20 cellular contexts compared by ENCODE assay signal in the genomic region with DNA sequence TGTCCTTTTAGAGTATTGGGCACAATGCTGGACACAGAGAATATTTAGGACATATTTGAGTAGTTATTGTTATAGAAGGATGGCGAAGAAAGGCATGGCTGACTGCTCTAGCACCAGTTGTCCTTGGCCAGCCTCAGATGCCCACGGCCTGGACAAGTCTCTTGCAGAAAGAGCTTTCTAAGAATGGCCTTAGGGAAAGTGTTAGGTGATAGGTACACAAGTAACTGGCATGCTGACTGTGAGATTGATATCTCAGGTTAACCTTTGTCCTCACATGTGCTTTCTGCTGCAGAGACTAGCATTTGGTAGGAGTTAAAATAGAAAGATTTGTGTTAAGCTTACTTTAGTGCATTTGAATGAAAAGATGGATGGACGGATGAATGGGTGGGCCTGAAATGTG. TPM values are rescaled to one million over a fixed set of nuclear protein-coding genes. Genes with fewer than 3 reads are reported as not detected.
A peak's percentile ranks its signal among the peaks of the same experiment; 100 is the strongest.
DNase-seq lines count a peak whose midpoint lies in the region; ATAC-seq, FAIRE-seq and TF ChIP-seq lines count a peak whose summit lies in the region.
"Had no signal": no experiment of that assay in that cellular context is flagged by ENCODE, and none has a peak within 500 bp of the region (broad histone marks: within the 10 kb centered on the region; RNA-seq: fewer than 3 reads in every experiment).

No MANE protein-coding gene starts in this region.

- TF ChIP-seq CTCF in testis (IDR thresholded peaks at IDR 0.05) = no peak

- H3K27ac Mint-ChIP-seq in activated CD8-positive, alpha-beta memory T cell treated with anti-CD3 and anti-CD28 coated beads, Interleukin-2, amount 10 ng/mL, durations not matched to agents 7 days and 5 days = peak overlapping the region; percentile 73
- H3K27ac Mint-ChIP-seq in activated CD4-positive, alpha-beta memory T cell treated with anti-CD3 and anti-CD28 coated beads, Interleukin-2, amount 10 ng/mL, durations not matched to agents 7 days and 5 days = peak overlapping the region; percentile 68
- H3K27ac Mint-ChIP-seq: H9; stimulated activated naive B cell treated with anti-CD40 and anti-IgM and Interleukin-4, amounts not matched to agents 10 μg/mL and 1 μg/mL and 100 μg/mL, for 72 hours; WTC11 had no signal

- H3K27me3 ChIP-seq in testis (no peaks in the 10 kb centered on the region), aorta (ENCODE audit: control insufficient read depth in 1 of 2, insufficient read depth in 2 of 2, low read length in 1 of 2) (no peaks in the 10 kb centered on the region)
- H3K27me3 ChIP-seq: body of pancreas, colonic mucosa had no signal

- intact Hi-C loops in testis (cut with DNase I; ENCODE audit: low total_unique reads) (no loop called here), aorta (cut with DNase I) (no loop called here)

- H3K27ac ChIP-seq in testis (peak overlapping the region; percentile 1 to 52), aorta (ENCODE audit: low read depth in 1 of 2, low read length in 2 of 2) (no peak overlapping the region)
- H3K27ac ChIP-seq: colonic mucosa, PC-9 had no signal

- POLR2A ChIA-PET in activated CD4-positive, alpha-beta memory T cell treated with anti-CD3 and anti-CD28 coated beads, Interleukin-2, amount 10 ng/mL, durations not matched to agents 7 days and 5 days (lab: Charles Lee) = interaction anchor here (0.9 to 2.8 kb wide), 7 partner anchors 9 to 300 kb away, joined by 3 to 57 read pairs (median 4); partner anchors contain the start of gene SFT2D2

- ATAC-seq in activated CD8-positive, alpha-beta memory T cell treated with anti-CD3 and anti-CD28 coated beads, Interleukin-2, amount 10 ng/mL, durations not matched to agents 7 days and 5 days = no peak
- ATAC-seq in left lobe of liver (peak; percentile 90), aorta (ENCODE audit: low FRiP score) (no peak), GM18511 (IDR thresholded peaks at IDR 0.05; ENCODE audit: unreplicated experiment) (no peak)

- H3K4me3 ChIP-seq in testis = no peak overlapping the region
- H3K4me3 ChIP-seq in aorta (ENCODE audit: low read length in 2 of 2) = no peak overlapping the region
- H3K4me3 ChIP-seq: body of pancreas, colonic mucosa, lung, PC-9 had no signal

- peaks cover 79% of the 10 kb centered on the region for H3K36me3 Mint-ChIP-seq in activated CD8-positive, alpha-beta memory T cell treated with anti-CD3 and anti-CD28 coated beads, Interleukin-2, amount 10 ng/mL, durations not matched to agents 7 days and 5 days
- H3K36me3 Mint-ChIP-seq in activated CD4-positive, alpha-beta memory T cell treated with anti-CD3 and anti-CD28 coated beads, Interleukin-2, amount 10 ng/mL, durations not matched to agents 7 days and 5 days (ENCODE audit: low read depth) = peaks cover 91% of the 10 kb centered on the region

- no peaks in the 10 kb centered on the region for H3K36me3 ChIP-seq in testis (ENCODE audit: low read depth, missing control alignments)
- peaks cover 3 to 22% of the 10 kb centered on the region in 2 donors for H3K36me3 ChIP-seq in aorta (ENCODE audit: control insufficient read depth in 1 of 2, insufficient read depth in 2 of 2, low read length in 1 of 2)

- CTCF ChIA-PET in activated CD8-positive, alpha-beta memory T cell treated with anti-CD3 and anti-CD28 coated beads, Interleukin-2, amount 10 ng/mL, durations not matched to agents 7 days and 5 days (lab: Charles Lee) = interaction anchor here (0.8 to 4.5 kb wide), 28 partner anchors 8 to 1113 kb away, joined by 3 to 65 read pairs (median 5); partner anchors contain the start of gene SFT2D2
- CTCF ChIA-PET in activated CD4-positive, alpha-beta memory T cell treated with anti-CD3 and anti-CD28 coated beads, Interleukin-2, amount 10 ng/mL, durations not matched to agents 7 days and 5 days (lab: Charles Lee) = interaction anchor here (0.5 to 6.8 kb wide), 36 partner anchors 8 to 1562 kb away, joined by 3 to 82 read pairs (median 5); partner anchors contain the start of genes SFT2D2 and TIPRL

- peaks cover 50% of the 10 kb centered on the region for H3K4me1 Mint-ChIP-seq in activated CD8-positive, alpha-beta memory T cell treated with anti-CD3 and anti-CD28 coated beads, Interleukin-2, amount 10 ng/mL, durations not matched to agents 7 days and 5 days
- peaks cover 62% of the 10 kb centered on the region for H3K4me1 Mint-ChIP-seq in activated CD4-positive, alpha-beta memory T cell treated with anti-CD3 and anti-CD28 coated beads, Interleukin-2, amount 10 ng/mL, durations not matched to agents 7 days and 5 days
- H3K4me1 Mint-ChIP-seq: H9, WTC11 had no signal

- no peaks in the 10 kb centered on the region for H3K27me3 Mint-ChIP-seq in activated CD8-positive, alpha-beta memory T cell treated with anti-CD3 and anti-CD28 coated beads, Interleukin-2, amount 10 ng/mL, durations not matched to agents 7 days and 5 days
- H3K27me3 Mint-ChIP-seq in activated CD4-positive, alpha-beta memory T cell treated with anti-CD3 and anti-CD28 coated beads, Interleukin-2, amount 10 ng/mL, durations not matched to agents 7 days and 5 days = no peaks in the 10 kb centered on the region
- H3K27me3 Mint-ChIP-seq: CD4-positive, alpha-beta memory T cell; stimulated activated naive B cell treated with anti-CD40 and anti-IgM and Interleukin-4, amounts not matched to agents 10 μg/mL and 1 μg/mL and 100 μg/mL, for 72 hours had no signal

- WGBS in testis, 2 donors = 79 to 80% methylated on average over 3 of the region's 3 CpGs
- WGBS in aorta, 2 donors = 30 to 33% methylated on average over 3 of the region's 3 CpGs

- no peak for FAIRE-seq in HTR-8/SVneo (lab: Jason Lieb, UNC)
- FAIRE-seq: endometrium had no signal

- no peak for DNase-seq in activated CD8-positive, alpha-beta memory T cell treated with anti-CD3 and anti-CD28 coated beads, Interleukin-2, amount 10 ng/mL, durations not matched to agents 7 days and 5 days
- DNase-seq in activated CD8-positive, alpha-beta memory T cell treated with anti-CD3 and anti-CD28 coated beads, Interleukin-2, amount 50 U/mL, for 48 hours = no peak
- no peak for DNase-seq in activated CD4-positive, alpha-beta memory T cell treated with anti-CD3 and anti-CD28 coated beads, Interleukin-2, amount 10 ng/mL, durations not matched to agents 7 days and 5 days
- DNase-seq in left lobe of liver (ENCODE audit: low spot score) = peak; percentile 57
- no peak for DNase-seq in testis
- DNase-seq in HTR-8/SVneo (ENCODE audit: insufficient read length, low spot score) = no peak
- no peak for DNase-seq in aorta
- DNase-seq: activated naive CD4-positive, alpha-beta T cell; colonic mucosa; DMS79 treated with DMSO at 0.1 percent for 48 hours; right cardiac atrium had no signal

- no peak overlapping the region for H3K4me3 Mint-ChIP-seq in activated CD8-positive, alpha-beta memory T cell treated with anti-CD3 and anti-CD28 coated beads, Interleukin-2, amount 10 ng/mL, durations not matched to agents 7 days and 5 days
- no peak overlapping the region for H3K4me3 Mint-ChIP-seq in activated CD4-positive, alpha-beta memory T cell treated with anti-CD3 and anti-CD28 coated beads, Interleukin-2, amount 10 ng/mL, durations not matched to agents 7 days and 5 days
- H3K4me3 Mint-ChIP-seq: CD4-positive, alpha-beta memory T cell; H9; stimulated activated naive B cell treated with anti-CD40 and anti-IgM and Interleukin-4, amounts not matched to agents 10 μg/mL and 1 μg/mL and 100 μg/mL, for 72 hours; WTC11 had no signal

- no peaks in the 10 kb centered on the region for H3K9me3 ChIP-seq in testis
- H3K9me3 ChIP-seq in aorta (ENCODE audit: control insufficient read depth, low read length) = no peaks in the 10 kb centered on the region
- H3K9me3 ChIP-seq: body of pancreas, colonic mucosa had no signal

- H3K4me1 ChIP-seq in testis (peaks cover 16% of the 10 kb centered on the region), aorta (ENCODE audit: control insufficient read depth in 1 of 2, insufficient read depth in 2 of 2, low read length in 2 of 2) (peaks cover 4% of the 10 kb centered on the region in 2 donors)
- H3K4me1 ChIP-seq: colonic mucosa had no signal

- TF ChIP-seq POLR2A in testis (IDR thresholded peaks at IDR 0.05) = no peak

- no peaks in the 10 kb centered on the region for H3K9me3 Mint-ChIP-seq in activated CD8-positive, alpha-beta memory T cell treated with anti-CD3 and anti-CD28 coated beads, Interleukin-2, amount 10 ng/mL, durations not matched to agents 7 days and 5 days (ENCODE audit: low read depth)
- H3K9me3 Mint-ChIP-seq in activated CD4-positive, alpha-beta memory T cell treated with anti-CD3 and anti-CD28 coated beads, Interleukin-2, amount 10 ng/mL, durations not matched to agents 7 days and 5 days = no peaks in the 10 kb centered on the region
- H3K9me3 Mint-ChIP-seq: CD4-positive, alpha-beta memory T cell; H9; stimulated activated naive B cell treated with anti-CD40 and anti-IgM and Interleukin-4, amounts not matched to agents 10 μg/mL and 1 μg/mL and 100 μg/mL, for 72 hours; WTC11 had no signal

RNA-seq across cellular contexts. Expression of gene SFT2D2, which starts 10.1 kb away (rescaled TPM):
- total RNA-seq in activated CD8-positive, alpha-beta memory T cell treated with anti-CD3 and anti-CD28 coated beads, Interleukin-2, amount 10 ng/mL, durations not matched to agents 7 days and 5 days = 10 to 100 TPM; 63.2 to 65.9 TPM
- total RNA-seq in activated CD4-positive, alpha-beta memory T cell treated with anti-CD3 and anti-CD28 coated beads, Interleukin-2, amount 10 ng/mL, durations not matched to agents 7 days and 5 days = 10 to 100 TPM; 65.6 to 72.1 TPM
- total RNA-seq in left lobe of liver (32.0 TPM), testis (10 to 100 TPM; 59.4 to 62.2 TPM), aorta (100 to 1,000 TPM in 1 of 2 donors, 10 to 100 TPM in 1; 94.6 to 107 TPM)
- polyA plus RNA-seq in testis (ENCODE audit: insufficient read depth, low read depth, low replicate concordance) (34.5 TPM), aorta (10 to 100 TPM in 1 of 2 donors, 1 to 10 TPM in 1; 5.3 to 11.4 TPM)

RNA-seq across cellular contexts. Expression of gene TBX19, which starts 44.7 kb away (rescaled TPM):
- 1 to 10 TPM; 2.0 to 3.6 TPM for total RNA-seq in activated CD8-positive, alpha-beta memory T cell treated with anti-CD3 and anti-CD28 coated beads, Interleukin-2, amount 10 ng/mL, durations not matched to agents 7 days and 5 days
- 1 to 10 TPM; 2.4 TPM for total RNA-seq in activated CD4-positive, alpha-beta memory T cell treated with anti-CD3 and anti-CD28 coated beads, Interleukin-2, amount 10 ng/mL, durations not matched to agents 7 days and 5 days
- total RNA-seq in left lobe of liver (1.0 TPM), testis (1 to 10 TPM; 2.7 TPM), aorta (1 to 10 TPM; 4.1 to 8.8 TPM)
- polyA plus RNA-seq in testis (ENCODE audit: insufficient read depth, low read depth, low replicate concordance) (1.9 TPM), aorta (1 to 10 TPM in 1 of 2 donors, under 1 TPM in 1; 0.50 to 5.6 TPM)

RNA-seq across cellular contexts. Expression of gene TIPRL, which starts 57.2 kb away (rescaled TPM):
- total RNA-seq in activated CD8-positive, alpha-beta memory T cell treated with anti-CD3 and anti-CD28 coated beads, Interleukin-2, amount 10 ng/mL, durations not matched to agents 7 days and 5 days = 10 to 100 TPM; 41.4 to 52.1 TPM
- total RNA-seq in activated CD4-positive, alpha-beta memory T cell treated with anti-CD3 and anti-CD28 coated beads, Interleukin-2, amount 10 ng/mL, durations not matched to agents 7 days and 5 days = 10 to 100 TPM; 47.1 to 48.4 TPM
- 10.9 TPM for total RNA-seq in left lobe of liver
- 10 to 100 TPM; 19.8 to 23.5 TPM for total RNA-seq in testis
- 44.6 TPM for polyA plus RNA-seq in testis (ENCODE audit: insufficient read depth, low read depth, low replicate concordance)
- total RNA-seq in aorta = 10 to 100 TPM; 25.1 to 28.9 TPM
- polyA plus RNA-seq in aorta = 10 to 100 TPM; 14.3 to 19.7 TPM

Comparison
In these comparisons a context has a peak if more than half of its experiments do, and no peak if none do; other contexts are left out.
1. H3K27ac ChIP-seq: peak in testis (2 of 2); none in aorta (0 of 2).